9 cellular contexts compared by ENCODE assay signal in genomic region chr14:78448483-78449094, GRCh38.
DNase-seq lines count a peak whose midpoint lies in the region; ATAC-seq and TF ChIP-seq lines count a peak whose summit lies in the region.
"Had no signal": no experiment of that assay in that cellular context is flagged by ENCODE, and none has a peak within 500 bp of the region (broad histone marks: within the 10 kb centered on the region; RNA-seq: fewer than 3 reads in every experiment).

No MANE protein-coding gene starts in this region.

- peak; percentile 71 for ATAC-seq in HG03064 (IDR thresholded peaks at IDR 0.05; ENCODE audit: low read depth, unreplicated experiment)
- ATAC-seq: T-helper 17 cell had no signal

- in situ Hi-C loops in GM13977 (cut with MboI; ENCODE audit: low pct_unique_long_range_greater_than_20kb, low sequenced_read_pairs, unreplicated experiment), result no loop called here

- H3K27me3 Mint-ChIP-seq in activated naive CD8-positive, alpha-beta T cell treated with anti-CD3 and anti-CD28 coated beads for 36 hours, result peaks cover 17% of the 10 kb centered on the region
- H3K27me3 Mint-ChIP-seq: T-helper 17 cell had no signal

- peak; percentile 59 for DNase-seq in GM13977 (ENCODE audit: low spot score)
- DNase-seq in NCI-H2227 treated with DMSO at 0.1 percent for 48 hours (lab: John Stamatoyannopoulos, UW), result peak; percentile 35
- peak; percentile 28 for DNase-seq in activated naive CD8-positive, alpha-beta T cell treated with anti-CD3 and anti-CD28 coated beads for 36 hours
- DNase-seq in iPS-NIHi7 (ENCODE audit: extremely low spot score), result peak; percentile 86
- peak; percentile 73 for DNase-seq in stimulated activated CD8-positive, alpha-beta memory T cell treated with anti-CD3 and anti-CD28 coated beads, Interleukin-4, amount 100 ng/mL, for 48 hours
- no peak for DNase-seq in cerebellar nuclear complex (lab: John Stamatoyannopoulos, UW)

- H3K4me3 Mint-ChIP-seq in activated naive CD8-positive, alpha-beta T cell treated with anti-CD3 and anti-CD28 coated beads for 36 hours, result no peak overlapping the region
- H3K4me3 Mint-ChIP-seq: T-helper 17 cell had no signal

- H3K9me3 Mint-ChIP-seq in activated naive CD8-positive, alpha-beta T cell treated with anti-CD3 and anti-CD28 coated beads for 36 hours, result no peaks in the 10 kb centered on the region

- no peak overlapping the region for H3K27ac Mint-ChIP-seq in activated naive CD8-positive, alpha-beta T cell treated with anti-CD3 and anti-CD28 coated beads for 36 hours
- H3K27ac Mint-ChIP-seq: T-helper 17 cell had no signal

- TF ChIP-seq CTCF in C4-2B (conservative IDR thresholded peaks at IDR 0.05), result peak; percentile 83
- TF ChIP-seq CTCF in GM13977 (IDR thresholded peaks at IDR 0.05; ENCODE audit: extremely low read depth, insufficient read depth, missing control alignments), result peak; percentile 89

- no peak overlapping the region for H3K27ac ChIP-seq in C4-2B

- no peaks in the 10 kb centered on the region for H3K36me3 Mint-ChIP-seq in activated naive CD8-positive, alpha-beta T cell treated with anti-CD3 and anti-CD28 coated beads for 36 hours

- no peaks in the 10 kb centered on the region for H3K4me1 Mint-ChIP-seq in activated naive CD8-positive, alpha-beta T cell treated with anti-CD3 and anti-CD28 coated beads for 36 hours
- H3K4me1 Mint-ChIP-seq: T-helper 17 cell had no signal

Comparison
In these comparisons a context has a peak if more than half of its experiments do, and no peak if none do; other contexts are left out.
1. DNase-seq: peak in GM13977 (single experiment), NCI-H2227 treated with DMSO at 0.1 percent for 48 hours (single experiment), activated naive CD8-positive, alpha-beta T cell treated with anti-CD3 and anti-CD28 coated beads for 36 hours (single experiment), iPS-NIHi7 (single experiment) and stimulated activated CD8-positive, alpha-beta memory T cell treated with anti-CD3 and anti-CD28 coated beads, Interleukin-4, amount 100 ng/mL, for 48 hours (single experiment); none in cerebellar nuclear complex (0 of 2).